In genomic region chr18:11946756-11947155, GRCh38 we compare ENCODE assay signal across 8 cellular contexts. TPM values are rescaled to one million over a fixed set of nuclear protein-coding genes. Genes with fewer than 3 reads are reported as not detected.
DNase-seq lines count a peak whose midpoint lies in the region; FAIRE-seq and TF ChIP-seq lines count a peak whose summit lies in the region.

No MANE protein-coding gene starts in this region.

- FAIRE-seq in kidney (lab: Jason Lieb, UNC) = no peak

- H3K27me3 ChIP-seq in stomach smooth muscle (ENCODE audit: control insufficient read depth in 1 of 2, insufficient read depth in 2 of 2, low read length in 2 of 2) = no peaks in the 10 kb centered on the region

- H3K36me3 ChIP-seq in kidney (ENCODE audit: control insufficient read depth in 1 of 2, insufficient read depth in 2 of 2, low read length in 2 of 2) = no peaks in the 10 kb centered on the region
- no peaks in the 10 kb centered on the region for H3K36me3 ChIP-seq in stomach smooth muscle (ENCODE audit: control insufficient read depth in 2 of 2, insufficient read depth in 2 of 2, low read length in 2 of 2)

- H3K27ac ChIP-seq in adipose tissue (ENCODE audit: low read depth, low read length) (peak overlapping the region; percentile 91), kidney (ENCODE audit: low read depth in 2 of 2, low read length in 2 of 2) (peak overlapping the region; percentile 79 to 93), stomach smooth muscle (ENCODE audit: low read length) (peak overlapping the region; percentile 96)

- H3K9me3 ChIP-seq in kidney (ENCODE audit: control insufficient read depth in 1 of 2, low read length in 2 of 2) (no peaks in the 10 kb centered on the region), stomach smooth muscle (ENCODE audit: control insufficient read depth in 2 of 2, low read length in 2 of 2) (no peaks in the 10 kb centered on the region)

- no peak for TF ChIP-seq CTCF in kidney (IDR thresholded peaks at IDR 0.05; ENCODE audit: borderline replicate concordance, extremely low read depth, insufficient read depth)

- peaks cover 3 to 4% of the 10 kb centered on the region in 2 donors for H3K4me1 ChIP-seq in kidney (ENCODE audit: control insufficient read depth in 1 of 2, insufficient read depth in 1 of 2, low read depth in 1 of 2, low read length in 2 of 2)
- peaks cover 19% of the 10 kb centered on the region for H3K4me1 ChIP-seq in stomach smooth muscle (ENCODE audit: control insufficient read depth, insufficient read depth, low read length)

- peak overlapping the region in 1 of 2 donors; percentile 69 for H3K4me3 ChIP-seq in kidney (ENCODE audit: low read length in 2 of 2)
- peak overlapping the region; percentile 73 to 77 for H3K4me3 ChIP-seq in stomach smooth muscle (ENCODE audit: low read length in 2 of 2)

- in situ Hi-C loops in G401 (cut with HindIII; ENCODE audit: low sequenced_read_pairs) = no loop called here

- WGBS in adipose tissue, 3 donors = 8 to 30% (median 23%) methylated on average over 3 of the region's 3 CpGs

- H3K9ac ChIP-seq in kidney (ENCODE audit: low read length in 2 of 2) (peak overlapping the region; percentile 20 to 91), stomach smooth muscle (ENCODE audit: low read length in 2 of 2) (peak overlapping the region; percentile 89 to 92)

- intact Hi-C loops in kidney (cut with DNase I) = no loop called here

- peak; percentile 2 for DNase-seq in stimulated activated CD4-positive, alpha-beta T cell treated with anti-CD3 and anti-CD28 coated beads, Interleukin-12 subunit alpha, Interleukin-12 subunit beta, amount 100 ng/mL, for 4 hours
- DNase-seq in stimulated activated CD4-positive, alpha-beta T cell treated with anti-CD3 and anti-CD28 coated beads, Interleukin-4, amount 100 ng/mL, for 1 hour = no peak
- DNase-seq in kidney = no peak
- no peak for DNase-seq in G401 (ENCODE audit: low spot score)
- no peak for DNase-seq in AG08396 (ENCODE audit: low spot score)
- no peak for DNase-seq in NCI-H146 treated with DMSO at 0.1 percent for 48 hours (lab: John Stamatoyannopoulos, UW; ENCODE audit: unreplicated experiment)

RNA-seq across cellular contexts. Expression of gene IMPA2, which starts 34.6 kb away (rescaled TPM):
- polyA plus RNA-seq in adipose tissue = 100 to 1,000 TPM in 1 of 3 donors, 10 to 100 TPM in 2; 25.3 to 271 (median 32.6) TPM
- 157 TPM for total RNA-seq in kidney
- 348 TPM for polyA plus RNA-seq in kidney (ENCODE audit: insufficient read depth, low read depth, low replicate concordance)
- 51.4 and 55.8 TPM in 2 replicates for total RNA-seq in G401 (2014; rRNA removed; shearing (Covaris generic))

RNA-seq across cellular contexts. Expression of gene MPPE1, which starts 38.6 kb away (rescaled TPM):
- 10 to 100 TPM; 23.2 to 26.5 (median 26.0) TPM for polyA plus RNA-seq in adipose tissue
- 71.8 TPM for total RNA-seq in kidney
- 48.1 TPM for polyA plus RNA-seq in kidney (ENCODE audit: insufficient read depth, low read depth, low replicate concordance)
- 13.5 and 21.3 TPM in 2 replicates for total RNA-seq in G401 (2014; rRNA removed; shearing (Covaris generic))
